8 cellular contexts compared by ENCODE assay signal in genomic region chr15:99409097-99409473, GRCh38.
DNase-seq lines count a peak whose midpoint lies in the region; ATAC-seq and TF ChIP-seq lines count a peak whose summit lies in the region.

No MANE protein-coding gene starts in this region.

- H3K4me3 ChIP-seq in uterus: no peak overlapping the region

- no peaks in the 10 kb centered on the region for H3K9me3 ChIP-seq in uterus

- H3K27me3 ChIP-seq in uterus: no peaks in the 10 kb centered on the region

- peak; percentile 64 for ATAC-seq in memory B cell (ENCODE audit: low read depth)
- no peak for ATAC-seq in GM19397 (IDR thresholded peaks at IDR 0.05; ENCODE audit: unreplicated experiment)

- H3K36me3 ChIP-seq in uterus: no peaks in the 10 kb centered on the region

- no peaks in the 10 kb centered on the region for H3K4me1 Mint-ChIP-seq in memory B cell

- H3K36me3 Mint-ChIP-seq in memory B cell: no peaks in the 10 kb centered on the region

- no peak overlapping the region for H3K27ac Mint-ChIP-seq in memory B cell

- no peak overlapping the region for H3K4me3 Mint-ChIP-seq in memory B cell

- H3K27me3 Mint-ChIP-seq in memory B cell: no peaks in the 10 kb centered on the region

- TF ChIP-seq CTCF in uterus (IDR thresholded peaks at IDR 0.05): peak; percentile 27 to 64 (median 52)

- peak overlapping the region; percentile 53 to 56 for H3K27ac ChIP-seq in uterus

- TF ChIP-seq POLR2A in uterus (IDR thresholded peaks at IDR 0.05): no peak

- H3K4me1 ChIP-seq in uterus: peaks cover 4 to 15% of the 10 kb centered on the region in 2 donors

- H3K9me3 Mint-ChIP-seq in memory B cell: no peaks in the 10 kb centered on the region

- DNase-seq in CD1c-positive myeloid dendritic cell (ENCODE audit: extremely low spot score) (peak; percentile 77), GM19238 (ENCODE audit: insufficient read length, low spot score) (peak; percentile 30), OCI-M1 (lab: John Stamatoyannopoulos, UW) (peak; percentile 12), dermis blood vessel endothelial cell (peak; percentile 75), memory B cell (ENCODE audit: low spot score in 2 of 2) (no peak), uterus (peak in 1 of 2 donors; percentile 61), middle frontal gyrus (ENCODE audit: extremely low spot score, low spot score) (no peak)

- intact Hi-C loops in uterus (cut with DNase I; ENCODE audit: low total_unique reads): no loop called here

Comparison
In these comparisons a context has a peak if more than half of its experiments do, and no peak if none do; other contexts are left out.
1. DNase-seq: peak in CD1c-positive myeloid dendritic cell (single experiment), GM19238 (single experiment), OCI-M1 (single experiment) and dermis blood vessel endothelial cell (single experiment); none in memory B cell (0 of 2) and middle frontal gyrus (single experiment).